Comparison of ENCODE assay signal across 18 cellular contexts in genomic region chr7:5337047-5337446, GRCh38. TPM values are rescaled to one million over a fixed set of nuclear protein-coding genes. Genes with fewer than 3 reads are reported as not detected.
A peak's percentile ranks its signal among the peaks of the same experiment; 100 is the strongest.
DNase-seq lines count a peak whose midpoint lies in the region; ATAC-seq and TF ChIP-seq lines count a peak whose summit lies in the region.
"Had no signal": no experiment of that assay in that cellular context is flagged by ENCODE, and none has a peak within 500 bp of the region (broad histone marks: within the 10 kb centered on the region; RNA-seq: fewer than 3 reads in every experiment).

No MANE protein-coding gene starts in this region.

- TF ChIP-seq CTCF in left ventricle myocardium inferior (IDR thresholded peaks at IDR 0.05; ENCODE audit: borderline replicate concordance) (no peak), endodermal cell (conservative IDR thresholded peaks at IDR 0.05) (no peak), osteoblast (IDR thresholded peaks at IDR 0.05; ENCODE audit: extremely low read depth, low read depth, low read length) (no peak)

- H3K9me3 ChIP-seq in left ventricle myocardium inferior (replicated peaks) (peaks cover 39% of the 10 kb centered on the region), endodermal cell (ENCODE audit: control insufficient read depth, low read length) (peaks cover 24% of the 10 kb centered on the region), osteoblast (ENCODE audit: low read depth, low read length) (no peaks in the 10 kb centered on the region), aorta (ENCODE audit: control insufficient read depth, low read length) (no peaks in the 10 kb centered on the region)

- no peak overlapping the region for H3K9ac ChIP-seq in endodermal cell (ENCODE audit: extremely low read depth, low read length, poor library complexity, severe bottlenecking)
- H3K9ac ChIP-seq: BLaER1 treated with 17β-estradiol and CSF1 and Interleukin-3, amounts not matched to agents 10 nM and 100 nM had no signal

- no peaks in the 10 kb centered on the region for H3K27me3 ChIP-seq in left ventricle myocardium inferior (ENCODE audit: low read depth)
- no peaks in the 10 kb centered on the region for H3K27me3 ChIP-seq in endodermal cell (ENCODE audit: control insufficient read depth, insufficient read depth, low read length, poor library complexity, severe bottlenecking)
- no peaks in the 10 kb centered on the region for H3K27me3 ChIP-seq in osteoblast (ENCODE audit: insufficient read depth, low read length)
- no peaks in the 10 kb centered on the region for H3K27me3 ChIP-seq in aorta (ENCODE audit: control insufficient read depth in 1 of 2, insufficient read depth in 2 of 2, low read length in 1 of 2)
- H3K27me3 ChIP-seq: BLaER1 treated with 17β-estradiol and CSF1 and Interleukin-3, amounts not matched to agents 10 nM and 100 nM had no signal

- H3K36me3 ChIP-seq in left ventricle myocardium inferior (peaks cover 82% of the 10 kb centered on the region), endodermal cell (ENCODE audit: control insufficient read depth, insufficient read depth, low read length) (peaks cover 82% of the 10 kb centered on the region), osteoblast (ENCODE audit: insufficient read depth, low read length) (peaks cover 62% of the 10 kb centered on the region), aorta (ENCODE audit: control insufficient read depth in 1 of 2, insufficient read depth in 2 of 2, low read length in 1 of 2) (peaks cover 0 to 7% of the 10 kb centered on the region in 2 donors)

- H3K27me3 Mint-ChIP-seq in endodermal cell (ENCODE audit: insufficient read depth) = no peaks in the 10 kb centered on the region
- H3K27me3 Mint-ChIP-seq: B cell had no signal

- WGBS in endodermal cell (ENCODE audit: insufficient coverage in 1 of 2, insufficient read length in 1 of 2), 2 experiments = 89 to 90% methylated on average over 6 to 11 of the region's 11 CpGs
- WGBS in aorta, 2 donors = 85% methylated on average over 11 of the region's 11 CpGs

- H3K79me2 ChIP-seq in osteoblast (ENCODE audit: insufficient read depth, low read length) = peaks cover 70% of the 10 kb centered on the region

- ATAC-seq in Right ventricle myocardium inferior = no peak
- ATAC-seq in aorta (ENCODE audit: low FRiP score) = no peak
- ATAC-seq: CD8-positive, alpha-beta T cell; GM23338 had no signal

- H3K9me3 Mint-ChIP-seq in endodermal cell = peaks cover 11% of the 10 kb centered on the region

- no peak overlapping the region for H3K4me2 ChIP-seq in osteoblast (ENCODE audit: insufficient read depth, low read length)
- H3K4me2 ChIP-seq: BLaER1 treated with 17β-estradiol and CSF1 and Interleukin-3, amounts not matched to agents 10 nM and 100 nM; GM23338 had no signal

- intact Hi-C loops in Right ventricle myocardium inferior (cut with DNase I) (no loop called here), left ventricle myocardium inferior (cut with micrococcal nuclease) (no loop called here), aorta (cut with DNase I) (no loop called here)

- H3K4me1 ChIP-seq in left ventricle myocardium inferior (no peaks in the 10 kb centered on the region), endodermal cell (ENCODE audit: control insufficient read depth, insufficient read depth, low read length) (no peaks in the 10 kb centered on the region), osteoblast (ENCODE audit: insufficient read depth, low read length) (no peaks in the 10 kb centered on the region), aorta (ENCODE audit: control insufficient read depth in 1 of 2, insufficient read depth in 2 of 2, low read length in 2 of 2) (no peaks in the 10 kb centered on the region)

- no peak overlapping the region for H3K27ac ChIP-seq in left ventricle myocardium inferior (replicated peaks)
- H3K27ac ChIP-seq in endodermal cell (ENCODE audit: low read depth, low read length) = no peak overlapping the region
- H3K27ac ChIP-seq in osteoblast (ENCODE audit: low read depth, low read length) = no peak overlapping the region
- no peak overlapping the region for H3K27ac ChIP-seq in aorta (ENCODE audit: low read depth in 1 of 2, low read length in 2 of 2)
- H3K27ac ChIP-seq: BLaER1 treated with 17β-estradiol and CSF1 and Interleukin-3, amounts not matched to agents 10 nM and 100 nM; HL-60 had no signal

- H2AFZ ChIP-seq in osteoblast (ENCODE audit: low read length) = no peak overlapping the region
- H2AFZ ChIP-seq: GM23338 had no signal

- no peaks in the 10 kb centered on the region for H3K4me1 Mint-ChIP-seq in endodermal cell

- peaks cover 76% of the 10 kb centered on the region for H3K36me3 Mint-ChIP-seq in endodermal cell (ENCODE audit: low read depth)

- peak; percentile 3 for DNase-seq in Right ventricle myocardium inferior (ENCODE audit: missing footprints)
- no peak for DNase-seq in left ventricle myocardium inferior
- no peak for DNase-seq in endodermal cell
- peak; percentile 18 for DNase-seq in osteoblast (ENCODE audit: insufficient read length, low spot score, missing footprints)
- DNase-seq in activated CD4-positive, alpha-beta T cell treated with anti-CD3 and anti-CD28 coated beads, Interleukin-2, amount 50 U/mL, for 4 hours = no peak
- DNase-seq in SW480 (ENCODE audit: low spot score) = no peak
- DNase-seq in DMS79 treated with DMSO at 0.1 percent for 48 hours (lab: John Stamatoyannopoulos, UW) = no peak
- DNase-seq in aorta = no peak
- DNase-seq: 8988T; Calu3; CD8-positive, alpha-beta T cell; DND-41; EL; HCEC 1CT had no signal

- H3K27ac Mint-ChIP-seq in endodermal cell = peak overlapping the region; percentile 40
- H3K27ac Mint-ChIP-seq: B cell; CD8-positive, alpha-beta T cell; GM23338 had no signal

- no peak overlapping the region for H3K4me3 ChIP-seq in left ventricle myocardium inferior
- H3K4me3 ChIP-seq in endodermal cell (ENCODE audit: low read length) = no peak overlapping the region
- H3K4me3 ChIP-seq in osteoblast (ENCODE audit: insufficient read depth, low read length) = no peak overlapping the region
- no peak overlapping the region for H3K4me3 ChIP-seq in aorta (ENCODE audit: low read length in 2 of 2)
- H3K4me3 ChIP-seq: BLaER1 treated with 17β-estradiol and CSF1 and Interleukin-3, amounts not matched to agents 10 nM and 100 nM; GM23338 had no signal

- no peak overlapping the region for H3K4me3 Mint-ChIP-seq in endodermal cell
- H3K4me3 Mint-ChIP-seq: B cell; CD8-positive, alpha-beta T cell; GM23338 had no signal

- H4K20me1 ChIP-seq in osteoblast (ENCODE audit: insufficient read depth, low read length) = peaks cover 30% of the 10 kb centered on the region

RNA-seq across cellular contexts. Expression of gene SLC29A4, which starts 54.3 kb away (rescaled TPM):
- total RNA-seq in Right ventricle myocardium inferior (4.0 TPM), left ventricle myocardium inferior (3.7 TPM), endodermal cell (10 to 100 TPM; 15.0 to 23.8 TPM), osteoblast (0.88 and 1.1 TPM in 2 replicates), aorta (1 to 10 TPM in 1 of 2 donors, under 1 TPM in 1; 0.88 to 2.2 TPM)
- polyA plus RNA-seq in endodermal cell (2013, experiment 1 of 2) = 34.8 TPM
- 30.5 TPM for polyA plus RNA-seq in endodermal cell (2013, experiment 2 of 2)
- polyA plus RNA-seq in aorta = under 1 TPM; 0.13 to 0.50 TPM

Comparison
In these comparisons a context has a peak if more than half of its experiments do, and no peak if none do; other contexts are left out.
1. DNase-seq: peak in Right ventricle myocardium inferior (single experiment) and osteoblast (single experiment); none in left ventricle myocardium inferior (single experiment), endodermal cell (single experiment), activated CD4-positive, alpha-beta T cell treated with anti-CD3 and anti-CD28 coated beads, Interleukin-2, amount 50 U/mL, for 4 hours (0 of 2), SW480 (single experiment), DMS79 treated with DMSO at 0.1 percent for 48 hours (single experiment) and aorta (0 of 2).